In genomic region chr2:71478806-71479205, GRCh38 we compare ENCODE assay signal across 29 cellular contexts.
"Had no signal": no experiment of that assay in that cellular context is flagged by ENCODE, and none has a peak within 500 bp of the region (broad histone marks: within the 10 kb centered on the region; RNA-seq: fewer than 3 reads in every experiment).

No MANE protein-coding gene starts in this region.

- H3K27me3 ChIP-seq: adrenal gland, MG63 had no signal

- DNase-seq: activated CD4-positive, alpha-beta T cell treated with anti-CD3 and anti-CD28 coated beads for 48 hours; activated CD4-positive, alpha-beta T cell treated with anti-CD3 and anti-CD28 coated beads, Interleukin-2, amount 50 U/mL, for 4 hours; activated CD4-positive, CD25-positive, alpha-beta regulatory T cell treated with anti-CD3 and anti-CD28 coated beads, Interleukin-2, amount 50 U/mL, for 72 hours; activated CD8-positive, alpha-beta memory T cell treated with anti-CD3 and anti-CD28 coated beads, Interleukin-2, amount 50 U/mL, for 48 hours; activated CD8-positive, alpha-beta T cell treated with anti-CD3 and anti-CD28 coated beads, Interleukin-2, amount 10 ng/mL, durations not matched to agents 7 days and 5 days; activated naive CD4-positive, alpha-beta T cell treated with anti-CD3 and anti-CD28 coated beads, Interleukin-2, amount 50 U/mL, for 16 hours; activated naive CD8-positive, alpha-beta T cell treated with anti-CD3 and anti-CD28 coated beads, Interleukin-2, amount 10 ng/mL, durations not matched to agents 7 days and 5 days; activated T-cell treated with anti-CD3 and anti-CD28 coated beads, Interleukin-2, amount 50 U/mL, for 1 hour; adrenal gland; anterior cingulate cortex; MG63; MV-4-11; NCI-H1092 treated with DMSO at 0.1 percent for 48 hours; NCI-H1417 treated with DMSO at 0.1 percent for 48 hours; NCI-H1694; NCI-H2029; NCI-H2107; NCI-H2171 treated with DMSO at 0.1 percent for 48 hours; NCI-H226; NCI-H526 treated with DMSO at 0.1 percent for 48 hours; NCI-H82; NK-92 treated with Interleukin-12 subunit alpha and Interleukin-12 subunit beta, amount 100 ng/mL, for 24 hours; OCI-M1; RPMI8226; SHP77; T-helper 17 cell; T-helper 9 cell had no signal

- H3K27ac Mint-ChIP-seq: activated CD8-positive, alpha-beta T cell treated with anti-CD3 and anti-CD28 coated beads, Interleukin-2, amount 10 ng/mL, durations not matched to agents 7 days and 5 days; activated naive CD8-positive, alpha-beta T cell treated with anti-CD3 and anti-CD28 coated beads, Interleukin-2, amount 10 ng/mL, durations not matched to agents 7 days and 5 days; T-helper 17 cell; WTC11 had no signal

- H3K27ac ChIP-seq: adrenal gland had no signal

- H3K4me3 ChIP-seq: adrenal gland, MG63 had no signal

- ATAC-seq: activated CD8-positive, alpha-beta T cell treated with anti-CD3 and anti-CD28 coated beads, Interleukin-2, amount 10 ng/mL, durations not matched to agents 7 days and 5 days; Panc1; T-helper 17 cell; WTC11 had no signal

- H3K9me3 ChIP-seq: adrenal gland, MG63 had no signal

- H3K4me1 ChIP-seq: adrenal gland had no signal

- H3K9me3 Mint-ChIP-seq: activated naive CD8-positive, alpha-beta T cell treated with anti-CD3 and anti-CD28 coated beads, Interleukin-2, amount 10 ng/mL, durations not matched to agents 7 days and 5 days had no signal

- H3K4me1 Mint-ChIP-seq: activated naive CD8-positive, alpha-beta T cell treated with anti-CD3 and anti-CD28 coated beads, Interleukin-2, amount 10 ng/mL, durations not matched to agents 7 days and 5 days had no signal

- H3K36me3 ChIP-seq: adrenal gland, MG63 had no signal

- H3K36me3 Mint-ChIP-seq: activated naive CD8-positive, alpha-beta T cell treated with anti-CD3 and anti-CD28 coated beads, Interleukin-2, amount 10 ng/mL, durations not matched to agents 7 days and 5 days had no signal

- H3K4me3 Mint-ChIP-seq: activated CD8-positive, alpha-beta T cell treated with anti-CD3 and anti-CD28 coated beads, Interleukin-2, amount 10 ng/mL, durations not matched to agents 7 days and 5 days; activated naive CD8-positive, alpha-beta T cell treated with anti-CD3 and anti-CD28 coated beads, Interleukin-2, amount 10 ng/mL, durations not matched to agents 7 days and 5 days; T-helper 17 cell; WTC11 had no signal
